9 cellular contexts compared by ENCODE assay signal in the genomic region with DNA sequence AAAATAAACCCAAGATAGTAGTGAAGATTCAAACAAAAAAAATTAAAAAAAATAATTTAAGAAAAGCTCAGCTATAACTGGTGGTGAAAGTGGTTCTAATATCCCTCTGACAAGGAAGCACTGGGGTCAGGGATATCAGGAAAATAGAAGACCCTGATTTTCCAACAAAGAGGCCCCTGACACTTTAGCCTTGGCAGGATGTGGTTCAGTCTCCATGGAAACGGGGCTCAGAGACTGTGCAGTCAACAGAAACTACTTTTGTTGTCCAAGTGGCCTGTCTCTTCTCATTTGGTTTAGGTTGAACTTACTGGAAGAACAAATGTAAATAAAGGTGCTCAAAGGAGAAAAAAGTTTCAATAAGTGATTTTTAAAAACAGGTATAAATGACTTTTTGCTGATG. TPM values are rescaled to one million over a fixed set of nuclear protein-coding genes. Genes with fewer than 3 reads are reported as not detected.
DNase-seq lines count a peak whose midpoint lies in the region; ATAC-seq and TF ChIP-seq lines count a peak whose summit lies in the region.
"Had no signal": no experiment of that assay in that cellular context is flagged by ENCODE, and none has a peak within 500 bp of the region (broad histone marks: within the 10 kb centered on the region; RNA-seq: fewer than 3 reads in every experiment).

No MANE protein-coding gene starts in this region.

- no peaks in the 10 kb centered on the region for H3K27me3 Mint-ChIP-seq in effector memory CD8-positive, alpha-beta T cell

- no peak for TF ChIP-seq CTCF in psoas muscle (IDR thresholded peaks at IDR 0.05)

- no peak overlapping the region for H3K4me3 ChIP-seq in psoas muscle

- no peaks in the 10 kb centered on the region for H3K9me3 Mint-ChIP-seq in effector memory CD8-positive, alpha-beta T cell

- peaks cover 9 to 30% of the 10 kb centered on the region in 2 donors for H3K4me1 Mint-ChIP-seq in effector memory CD8-positive, alpha-beta T cell (ENCODE audit: low read depth in 2 of 2)

- peak; percentile 98 for ATAC-seq in effector memory CD8-positive, alpha-beta T cell (replicated peaks)
- ATAC-seq in GM19397 (IDR thresholded peaks at IDR 0.05; ENCODE audit: unreplicated experiment) (no peak), psoas muscle (no peak)

- peak overlapping the region in 1 of 2 donors; percentile 36 for H3K4me3 Mint-ChIP-seq in effector memory CD8-positive, alpha-beta T cell

- peak overlapping the region; percentile 85 to 91 for H3K27ac Mint-ChIP-seq in effector memory CD8-positive, alpha-beta T cell

- intact Hi-C loops in psoas muscle (cut with DNase I), result loop anchor here in 1 of 2 donors (10.0 kb wide), 1 partner anchor 131 kb away; no protein-coding TSS in a partner anchor

- no peaks in the 10 kb centered on the region for H3K27me3 ChIP-seq in psoas muscle (ENCODE audit: insufficient read depth in 3 of 3, low read length in 2 of 3)

- WGBS in psoas muscle, 3 donors, result 51 to 56% (median 52%) methylated on average over 1 of the region's 1 CpG

- H3K36me3 ChIP-seq in psoas muscle (ENCODE audit: insufficient read depth in 1 of 2, low read depth in 1 of 2), result peaks cover 17 to 98% of the 10 kb centered on the region in 2 donors

- H3K27ac ChIP-seq in psoas muscle, result no peak overlapping the region
- H3K27ac ChIP-seq: 22Rv1 had no signal

- H3K4me1 ChIP-seq in psoas muscle, result no peaks in the 10 kb centered on the region

- DNase-seq in DMS53 (lab: John Stamatoyannopoulos, UW), result peak; percentile 68
- DNase-seq in DMS53 treated with DMSO at 0.1 percent for 48 hours (lab: John Stamatoyannopoulos, UW; ENCODE audit: unreplicated experiment), result no peak
- DNase-seq in T-helper 1 cell, result peak in 3 of 5 donors; percentile 14 to 70 (median 38)
- peak; percentile 36 to 44 (median 37) for DNase-seq in effector memory CD8-positive, alpha-beta T cell
- DNase-seq in stimulated activated CD4-positive, alpha-beta T cell treated with anti-CD3 and anti-CD28 coated beads, TNF-alpha, amount 100 ng/mL, for 24 hours (ENCODE audit: low read depth in 3 of 3), result peak in 2 of 3 experiments; percentile 4 to 5
- DNase-seq in psoas muscle, result no peak
- DNase-seq in HuH-7.5 (ENCODE audit: low spot score), result no peak

- H3K9me3 ChIP-seq in psoas muscle, result no peaks in the 10 kb centered on the region

- peaks cover 29% of the 10 kb centered on the region for H3K36me3 Mint-ChIP-seq in effector memory CD8-positive, alpha-beta T cell (ENCODE audit: insufficient read depth)

RNA-seq across cellular contexts. Expression of a gene that starts 27.2 kb away (rescaled TPM):
- 10 to 100 TPM in 3 of 4 donors, 1 to 10 TPM in 1; 10.0 to 17.0 (median 13.9) TPM for total RNA-seq in psoas muscle
- 10 to 100 TPM in 2 of 3 donors, 1 to 10 TPM in 1; 8.7 to 20.2 (median 16.1) TPM for polyA plus RNA-seq in psoas muscle

RNA-seq across cellular contexts. Expression of a gene that starts 38.0 kb away (rescaled TPM):
- total RNA-seq in psoas muscle, result 1 to 10 TPM in 3 of 4 donors, under 1 TPM in 1; 0.55 to 2.2 (median 1.3) TPM
- under 1 TPM; 0.20 to 0.74 (median 0.73) TPM for polyA plus RNA-seq in psoas muscle

RNA-seq across cellular contexts. Expression of a gene that starts 53.4 kb away (rescaled TPM):
- 1 to 10 TPM; 5.0 to 8.7 (median 6.1) TPM for total RNA-seq in psoas muscle
- 1 to 10 TPM; 3.7 to 8.8 (median 8.8) TPM for polyA plus RNA-seq in psoas muscle

Comparison
In these comparisons a context has a peak if more than half of its experiments do, and no peak if none do; other contexts are left out.
1. DNase-seq: peak in DMS53 (single experiment), T-helper 1 cell (3 of 5), effector memory CD8-positive, alpha-beta T cell (3 of 3) and stimulated activated CD4-positive, alpha-beta T cell treated with anti-CD3 and anti-CD28 coated beads, TNF-alpha, amount 100 ng/mL, for 24 hours (2 of 3); none in DMS53 treated with DMSO at 0.1 percent for 48 hours (single experiment), psoas muscle (0 of 2) and HuH-7.5 (single experiment).